Comparison of ENCODE assay signal across 1 cellular context in genomic region chr2:198545411-198545810, GRCh38.
TF ChIP-seq lines count a peak whose summit lies in the region.

No MANE protein-coding gene starts in this region.

TF ChIP-seq in WTC11, 78 proteins besides CTCF, POLR2A, EP300 and RAD21 (continued from another document):
- TF ChIP-seq HMGXB4 (CRISPR knock-in tag; IDR thresholded peaks at IDR 0.05): no peak
- no peak for TF ChIP-seq RELA (CRISPR knock-in tag; IDR thresholded peaks at IDR 0.05; ENCODE audit: borderline replicate concordance)
- no peak for TF ChIP-seq ZNF425 (CRISPR knock-in tag; conservative IDR thresholded peaks at IDR 0.05)
- no peak for TF ChIP-seq OVOL2 (CRISPR knock-in tag; IDR thresholded peaks at IDR 0.05; ENCODE audit: borderline replicate concordance)
- TF ChIP-seq ZSCAN18 (CRISPR knock-in tag; IDR thresholded peaks at IDR 0.05): no peak
- no peak for TF ChIP-seq TEAD1 (CRISPR knock-in tag; IDR thresholded peaks at IDR 0.05)
- TF ChIP-seq MAX (CRISPR knock-in tag; IDR thresholded peaks at IDR 0.05): no peak
- no peak for TF ChIP-seq ZNF532 (CRISPR knock-in tag; IDR thresholded peaks at IDR 0.05; ENCODE audit: borderline replicate concordance)
- TF ChIP-seq ZNF317 (CRISPR knock-in tag; IDR thresholded peaks at IDR 0.05; ENCODE audit: borderline replicate concordance, low read depth): no peak
- no peak for TF ChIP-seq STAT6 (CRISPR knock-in tag; conservative IDR thresholded peaks at IDR 0.05; ENCODE audit: low read depth)
- TF ChIP-seq ATF3 (CRISPR knock-in tag; conservative IDR thresholded peaks at IDR 0.05): no peak
- TF ChIP-seq NFATC4 (CRISPR knock-in tag; IDR thresholded peaks at IDR 0.05): no peak
- TF ChIP-seq ZNF232 (CRISPR knock-in tag; IDR thresholded peaks at IDR 0.05): no peak
TF ChIP-seq in WTC11: peak in this region for 0.
